2 cellular contexts compared by ENCODE assay signal in genomic region chr2:172467382-172467781, GRCh38.
TF ChIP-seq lines count a peak whose summit lies in the region.

No MANE protein-coding gene starts in this region.

TF ChIP-seq in IMR-90, 13 proteins besides CTCF, POLR2A, EP300 and RAD21:
- TF ChIP-seq MAFK (IDR thresholded peaks at IDR 0.05; ENCODE audit: low read depth, low read length) (no peak), RFX5 (IDR thresholded peaks at IDR 0.05; ENCODE audit: low read depth, low read length) (no peak), CEBPB (IDR thresholded peaks at IDR 0.05; ENCODE audit: low read depth, low read length) (no peak), MXI1 (IDR thresholded peaks at IDR 0.05; ENCODE audit: borderline replicate concordance, low read depth, low read length) (no peak), BHLHE40 (IDR thresholded peaks at IDR 0.05; ENCODE audit: low read depth, low read length) (no peak), ELK1 (IDR thresholded peaks at IDR 0.05; ENCODE audit: borderline replicate concordance, low read depth, low read length) (no peak)

TF ChIP-seq in K562, 482 proteins besides CTCF, POLR2A, EP300 and RAD21:
- no peak for TF ChIP-seq HMGN3 (IDR thresholded peaks at IDR 0.05; ENCODE audit: borderline replicate concordance, extremely low read depth, insufficient read length, low read depth, low read length)
- TF ChIP-seq POLR2AphosphoS2 (IDR thresholded peaks at IDR 0.05; ENCODE audit: low read length) = no peak
- TF ChIP-seq USF2 (CRISPR knock-in tag; IDR thresholded peaks at IDR 0.05) = no peak
- no peak for TF ChIP-seq HES1 (IDR thresholded peaks at IDR 0.05; ENCODE audit: low read depth)
- TF ChIP-seq ZNF707 (CRISPR knock-in tag; conservative IDR thresholded peaks at IDR 0.05) = no peak
- no peak for TF ChIP-seq DPF2 (IDR thresholded peaks at IDR 0.05)
- TF ChIP-seq TCF3 (CRISPR knock-in tag; IDR thresholded peaks at IDR 0.05) = no peak
- TF ChIP-seq CEBPG (CRISPR knock-in tag; IDR thresholded peaks at IDR 0.05) = no peak
- no peak for TF ChIP-seq CEBPG (tag; conservative IDR thresholded peaks at IDR 0.05 in 1 of 2, IDR thresholded peaks at IDR 0.05 in 1 of 2)
- no peak for TF ChIP-seq NFRKB (IDR thresholded peaks at IDR 0.05; ENCODE audit: low read depth)
